Comparison of ENCODE assay signal across 16 cellular contexts in the genomic region with DNA sequence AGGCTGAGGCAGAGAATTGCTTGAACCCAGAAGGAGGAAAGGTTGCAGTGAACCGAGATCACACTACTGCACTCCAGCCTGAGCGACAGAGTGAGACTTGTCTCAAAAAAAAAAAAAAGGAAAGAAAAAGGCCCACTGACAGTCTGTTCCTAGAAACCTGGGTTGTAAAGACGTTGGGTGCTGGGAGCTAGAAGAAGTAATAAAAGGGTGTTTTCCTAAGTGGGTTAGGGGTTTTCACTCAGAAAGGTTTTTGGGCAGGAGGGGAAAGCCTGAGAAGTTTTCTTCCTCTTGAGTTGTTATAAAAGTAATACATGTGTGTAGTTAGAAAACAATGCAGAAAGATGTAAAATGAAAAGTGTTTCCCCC. TPM values are rescaled to one million over a fixed set of nuclear protein-coding genes. Genes with fewer than 3 reads are reported as not detected.
A peak's percentile ranks its signal among the peaks of the same experiment; 100 is the strongest.
DNase-seq lines count a peak whose midpoint lies in the region; ATAC-seq and TF ChIP-seq lines count a peak whose summit lies in the region.
"Had no signal": no experiment of that assay in that cellular context is flagged by ENCODE, and none has a peak within 500 bp of the region (broad histone marks: within the 10 kb centered on the region; RNA-seq: fewer than 3 reads in every experiment).

No MANE protein-coding gene starts in this region.

- no peaks in the 10 kb centered on the region for H3K9me3 Mint-ChIP-seq in activated CD4-positive, alpha-beta T cell treated with anti-CD3 and anti-CD28 coated beads, Interleukin-2, amount 10 ng/mL, durations not matched to agents 24 days and 14 days
- H3K9me3 Mint-ChIP-seq in activated naive CD8-positive, alpha-beta T cell treated with anti-CD3 and anti-CD28 coated beads for 36 hours, result no peaks in the 10 kb centered on the region
- H3K9me3 Mint-ChIP-seq in osteocyte (ENCODE audit: unreplicated experiment), result no peaks in the 10 kb centered on the region

- peaks cover 7% of the 10 kb centered on the region for H3K36me3 Mint-ChIP-seq in activated CD4-positive, alpha-beta T cell treated with anti-CD3 and anti-CD28 coated beads, Interleukin-2, amount 10 ng/mL, durations not matched to agents 24 days and 14 days (ENCODE audit: low read depth)
- H3K36me3 Mint-ChIP-seq in activated naive CD8-positive, alpha-beta T cell treated with anti-CD3 and anti-CD28 coated beads for 36 hours, result peaks cover 11% of the 10 kb centered on the region
- H3K36me3 Mint-ChIP-seq in osteocyte (ENCODE audit: unreplicated experiment), result no peaks in the 10 kb centered on the region

- peak overlapping the region; percentile 100 for H3K27ac Mint-ChIP-seq in activated CD4-positive, alpha-beta T cell treated with anti-CD3 and anti-CD28 coated beads, Interleukin-2, amount 10 ng/mL, durations not matched to agents 24 days and 14 days
- peak overlapping the region; percentile 99 for H3K27ac Mint-ChIP-seq in activated naive CD8-positive, alpha-beta T cell treated with anti-CD3 and anti-CD28 coated beads for 36 hours
- no peak overlapping the region for H3K27ac Mint-ChIP-seq in osteocyte (ENCODE audit: unreplicated experiment)

- intact Hi-C loops in activated CD4-positive, alpha-beta T cell treated with anti-CD3 and anti-CD28 coated beads, Interleukin-2, amount 10 ng/mL, durations not matched to agents 24 days and 14 days (cut with micrococcal nuclease), result loop anchor here (10.0 kb wide), 1 partner anchor 732 kb away; a partner anchor contains a TSS

- no peak for TF ChIP-seq CTCF in osteocyte (IDR thresholded peaks at IDR 0.05)

- peak overlapping the region; percentile 99 for H3K27ac ChIP-seq in KOPT-K1 (ENCODE audit: low read depth, low read length, poor library complexity, severe bottlenecking)

- no peaks in the 10 kb centered on the region for H3K9me3 ChIP-seq in KOPT-K1 (ENCODE audit: insufficient read depth, low read length, poor library complexity, severe bottlenecking)

- H3K27me3 Mint-ChIP-seq in activated CD4-positive, alpha-beta T cell treated with anti-CD3 and anti-CD28 coated beads, Interleukin-2, amount 10 ng/mL, durations not matched to agents 24 days and 14 days, result no peaks in the 10 kb centered on the region
- H3K27me3 Mint-ChIP-seq in activated naive CD8-positive, alpha-beta T cell treated with anti-CD3 and anti-CD28 coated beads for 36 hours, result no peaks in the 10 kb centered on the region
- no peaks in the 10 kb centered on the region for H3K27me3 Mint-ChIP-seq in osteocyte (ENCODE audit: unreplicated experiment)

- ATAC-seq in GM19035 (IDR thresholded peaks at IDR 0.05; ENCODE audit: unreplicated experiment), result no peak
- ATAC-seq: activated CD4-positive, CD25-positive, alpha-beta regulatory T cell treated with anti-CD3 and anti-CD28 coated beads, Interleukin-2, amount 50 U/mL, for 24 hours had no signal

- H3K4me3 Mint-ChIP-seq in activated CD4-positive, alpha-beta T cell treated with anti-CD3 and anti-CD28 coated beads, Interleukin-2, amount 10 ng/mL, durations not matched to agents 24 days and 14 days, result peak overlapping the region; percentile 90
- H3K4me3 Mint-ChIP-seq in activated naive CD8-positive, alpha-beta T cell treated with anti-CD3 and anti-CD28 coated beads for 36 hours, result peak overlapping the region; percentile 98
- H3K4me3 Mint-ChIP-seq in osteocyte (ENCODE audit: unreplicated experiment), result peak overlapping the region; percentile 38

- no peak for DNase-seq in activated CD4-positive, alpha-beta T cell treated with anti-CD3 and anti-CD28 coated beads, Interleukin-2, amount 10 ng/mL, durations not matched to agents 24 days and 14 days
- no peak for DNase-seq in activated CD4-positive, alpha-beta T cell treated with anti-CD3 and anti-CD28 coated beads, Interleukin-2, amount 50 U/mL, for 1 hour
- DNase-seq in activated naive CD8-positive, alpha-beta T cell treated with anti-CD3 and anti-CD28 coated beads for 36 hours, result no peak
- no peak for DNase-seq in osteocyte (ENCODE audit: extremely low spot score, unreplicated experiment)
- DNase-seq in KG1 (lab: John Stamatoyannopoulos, UW), result no peak
- DNase-seq in DMS114 treated with DMSO at 0.1 percent for 48 hours (lab: John Stamatoyannopoulos, UW; ENCODE audit: unreplicated experiment), result no peak
- DNase-seq: cerebellar nuclear complex, mesendoderm, NCI-H1105 treated with DMSO at 0.1 percent for 48 hours had no signal

- no peaks in the 10 kb centered on the region for H3K36me3 ChIP-seq in KOPT-K1 (ENCODE audit: insufficient read depth, low read length)

- peaks cover 54% of the 10 kb centered on the region for H3K4me1 Mint-ChIP-seq in activated CD4-positive, alpha-beta T cell treated with anti-CD3 and anti-CD28 coated beads, Interleukin-2, amount 10 ng/mL, durations not matched to agents 24 days and 14 days
- peaks cover 61% of the 10 kb centered on the region for H3K4me1 Mint-ChIP-seq in activated naive CD8-positive, alpha-beta T cell treated with anti-CD3 and anti-CD28 coated beads for 36 hours
- peaks cover 28% of the 10 kb centered on the region for H3K4me1 Mint-ChIP-seq in osteocyte (ENCODE audit: unreplicated experiment)

RNA-seq across cellular contexts. Expression of a gene that starts 25.4 kb away (rescaled TPM):
- total RNA-seq in activated CD4-positive, alpha-beta T cell treated with anti-CD3 and anti-CD28 coated beads, Interleukin-2, amount 10 ng/mL, durations not matched to agents 24 days and 14 days, result not detected in 2 replicates
- total RNA-seq in activated naive CD8-positive, alpha-beta T cell treated with anti-CD3 and anti-CD28 coated beads for 36 hours, result not detected
- total RNA-seq in osteocyte, result not detected in 2 replicates
- total RNA-seq: glomerular endothelial cell, HT1080, SK-MEL-5, temporal lobe had no signal

RNA-seq across cellular contexts. Expression of a gene that starts 25.6 kb away (rescaled TPM):
- 307 and 321 TPM in 2 replicates for total RNA-seq in activated CD4-positive, alpha-beta T cell treated with anti-CD3 and anti-CD28 coated beads, Interleukin-2, amount 10 ng/mL, durations not matched to agents 24 days and 14 days
- 100 to 1,000 TPM; 301 to 302 TPM for total RNA-seq in activated naive CD8-positive, alpha-beta T cell treated with anti-CD3 and anti-CD28 coated beads for 36 hours
- total RNA-seq in osteocyte, result 214 and 216 TPM in 2 replicates

RNA-seq across cellular contexts. Expression of a gene that starts 50.1 kb away (rescaled TPM):
- not detected in 2 replicates for total RNA-seq in activated CD4-positive, alpha-beta T cell treated with anti-CD3 and anti-CD28 coated beads, Interleukin-2, amount 10 ng/mL, durations not matched to agents 24 days and 14 days
- not detected for total RNA-seq in activated naive CD8-positive, alpha-beta T cell treated with anti-CD3 and anti-CD28 coated beads for 36 hours
- not detected in 2 replicates for total RNA-seq in osteocyte
- total RNA-seq: glomerular endothelial cell, HT1080, SK-MEL-5, temporal lobe had no signal

Comparison
In these comparisons a context has a peak if more than half of its experiments do, and no peak if none do; other contexts are left out.
1. H3K4me3 Mint-ChIP-seq: peak in every context shown above with its lines; median percentile 98 in activated naive CD8-positive, alpha-beta T cell treated with anti-CD3 and anti-CD28 coated beads for 36 hours; 90 in activated CD4-positive, alpha-beta T cell treated with anti-CD3 and anti-CD28 coated beads, Interleukin-2, amount 10 ng/mL, durations not matched to agents 24 days and 14 days; 38 in osteocyte.